In the genomic region with DNA sequence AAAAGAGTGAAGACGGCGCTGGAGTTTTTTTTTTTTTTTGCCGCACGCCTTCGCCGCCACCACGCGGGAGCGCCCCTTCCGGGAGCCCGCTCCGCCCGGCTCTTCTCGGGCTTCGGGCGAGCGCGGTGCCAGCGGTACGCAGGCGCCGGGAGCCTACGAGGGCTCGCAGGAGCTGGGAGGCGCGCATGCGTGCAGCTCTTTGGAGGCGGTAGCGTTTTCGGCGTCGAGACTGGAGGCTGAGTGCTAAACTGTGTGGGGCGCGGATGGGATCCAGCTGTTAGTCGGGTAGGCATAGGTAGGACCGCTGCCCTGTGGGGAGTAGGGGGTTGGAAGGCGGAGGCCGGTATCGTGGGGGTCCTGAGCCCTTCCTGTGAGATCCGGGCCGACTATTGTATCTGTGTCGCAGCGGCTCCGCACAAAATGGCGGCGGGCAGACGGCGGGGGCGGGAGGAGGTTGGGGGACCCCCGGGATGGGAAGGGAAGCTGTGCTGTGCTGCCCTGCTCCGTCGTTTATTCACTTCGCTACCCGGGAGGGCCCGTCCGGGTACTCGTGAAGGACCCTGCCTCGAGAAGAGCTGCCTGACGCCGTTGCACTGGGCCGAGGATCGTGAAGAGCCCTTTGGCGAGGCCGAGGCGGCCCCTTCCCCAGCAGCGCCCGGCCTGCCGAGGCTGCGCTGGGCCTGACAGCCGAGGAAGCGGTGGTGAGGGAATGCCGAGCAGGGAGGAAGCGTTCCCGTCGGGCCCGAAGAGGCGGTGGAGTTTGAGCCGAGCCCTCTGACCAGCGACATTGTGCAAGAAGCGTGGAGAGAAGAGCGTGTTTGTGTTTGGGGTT, we compare ENCODE assay signal across 1 cellular context.
TF ChIP-seq lines count a peak whose summit lies in the region.

A gene with protein sequence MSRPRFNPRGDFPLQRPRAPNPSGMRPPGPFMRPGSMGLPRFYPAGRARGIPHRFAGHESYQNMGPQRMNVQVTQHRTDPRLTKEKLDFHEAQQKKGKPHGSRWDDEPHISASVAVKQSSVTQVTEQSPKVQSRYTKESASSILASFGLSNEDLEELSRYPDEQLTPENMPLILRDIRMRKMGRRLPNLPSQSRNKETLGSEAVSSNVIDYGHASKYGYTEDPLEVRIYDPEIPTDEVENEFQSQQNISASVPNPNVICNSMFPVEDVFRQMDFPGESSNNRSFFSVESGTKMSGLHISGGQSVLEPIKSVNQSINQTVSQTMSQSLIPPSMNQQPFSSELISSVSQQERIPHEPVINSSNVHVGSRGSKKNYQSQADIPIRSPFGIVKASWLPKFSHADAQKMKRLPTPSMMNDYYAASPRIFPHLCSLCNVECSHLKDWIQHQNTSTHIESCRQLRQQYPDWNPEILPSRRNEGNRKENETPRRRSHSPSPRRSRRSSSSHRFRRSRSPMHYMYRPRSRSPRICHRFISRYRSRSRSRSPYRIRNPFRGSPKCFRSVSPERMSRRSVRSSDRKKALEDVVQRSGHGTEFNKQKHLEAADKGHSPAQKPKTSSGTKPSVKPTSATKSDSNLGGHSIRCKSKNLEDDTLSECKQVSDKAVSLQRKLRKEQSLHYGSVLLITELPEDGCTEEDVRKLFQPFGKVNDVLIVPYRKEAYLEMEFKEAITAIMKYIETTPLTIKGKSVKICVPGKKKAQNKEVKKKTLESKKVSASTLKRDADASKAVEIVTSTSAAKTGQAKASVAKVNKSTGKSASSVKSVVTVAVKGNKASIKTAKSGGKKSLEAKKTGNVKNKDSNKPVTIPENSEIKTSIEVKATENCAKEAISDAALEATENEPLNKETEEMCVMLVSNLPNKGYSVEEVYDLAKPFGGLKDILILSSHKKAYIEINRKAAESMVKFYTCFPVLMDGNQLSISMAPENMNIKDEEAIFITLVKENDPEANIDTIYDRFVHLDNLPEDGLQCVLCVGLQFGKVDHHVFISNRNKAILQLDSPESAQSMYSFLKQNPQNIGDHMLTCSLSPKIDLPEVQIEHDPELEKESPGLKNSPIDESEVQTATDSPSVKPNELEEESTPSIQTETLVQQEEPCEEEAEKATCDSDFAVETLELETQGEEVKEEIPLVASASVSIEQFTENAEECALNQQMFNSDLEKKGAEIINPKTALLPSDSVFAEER (N-terminal part only) (plus strand): TSS at position 202 of the 832 bp plus-strand sequence. CDS start 17,173 bp downstream, outside the sequence.

TF ChIP-seq in HepG2, 621 proteins besides CTCF, POLR2A, EP300 and RAD21 (continued from another document and continues in another):
- peak; percentile 51; the same call in 1 of the 2 replicates for TF ChIP-seq HBP1 (CRISPR knock-in tag; IDR thresholded peaks at IDR 0.05; ENCODE audit: low read depth)
- TF ChIP-seq ZNF879 (CRISPR knock-in tag; IDR thresholded peaks at IDR 0.05): no peak
- TF ChIP-seq FOXK1 (CRISPR knock-in tag; IDR thresholded peaks at IDR 0.05; ENCODE audit: borderline replicate concordance, low read depth): peak; percentile 54; the same call in 1 of the 2 replicates
- TF ChIP-seq TBX2 (CRISPR knock-in tag; IDR thresholded peaks at IDR 0.05; ENCODE audit: borderline replicate concordance): peak; percentile 79; the same call in 1 of the 2 replicates
- TF ChIP-seq TCF7 (IDR thresholded peaks at IDR 0.05; ENCODE audit: low read depth): no peak
- TF ChIP-seq ISX (CRISPR knock-in tag; conservative IDR thresholded peaks at IDR 0.05): no peak
- no peak; the same call in 1 of the 2 replicates for TF ChIP-seq ZNF615 (CRISPR knock-in tag; IDR thresholded peaks at IDR 0.05; ENCODE audit: borderline replicate concordance)
- TF ChIP-seq TRIM22 (IDR thresholded peaks at IDR 0.05): no peak
- no peak; the same call in 1 of the 2 replicates for TF ChIP-seq TBX3 (IDR thresholded peaks at IDR 0.05; ENCODE audit: borderline replicate concordance)
- no peak for TF ChIP-seq IRF1 (CRISPR knock-in tag; IDR thresholded peaks at IDR 0.05; ENCODE audit: low read depth)
- peak; percentile 89 for TF ChIP-seq HNRNPLL (IDR thresholded peaks at IDR 0.05; ENCODE audit: low read depth, low read length, poor library complexity, severe bottlenecking)
- no peak for TF ChIP-seq TOE1 (CRISPR knock-in tag; IDR thresholded peaks at IDR 0.05)
- no peak for TF ChIP-seq FOXJ3 (CRISPR knock-in tag; IDR thresholded peaks at IDR 0.05; ENCODE audit: borderline replicate concordance)
- no peak; the same call in 1 of the 2 replicates for TF ChIP-seq PBX3 (CRISPR knock-in tag; IDR thresholded peaks at IDR 0.05; ENCODE audit: borderline replicate concordance)
- TF ChIP-seq POLR2AphosphoS5 (IDR thresholded peaks at IDR 0.05; ENCODE audit: low read depth, low read length): peak; percentile 96
- TF ChIP-seq, protein P1, sequence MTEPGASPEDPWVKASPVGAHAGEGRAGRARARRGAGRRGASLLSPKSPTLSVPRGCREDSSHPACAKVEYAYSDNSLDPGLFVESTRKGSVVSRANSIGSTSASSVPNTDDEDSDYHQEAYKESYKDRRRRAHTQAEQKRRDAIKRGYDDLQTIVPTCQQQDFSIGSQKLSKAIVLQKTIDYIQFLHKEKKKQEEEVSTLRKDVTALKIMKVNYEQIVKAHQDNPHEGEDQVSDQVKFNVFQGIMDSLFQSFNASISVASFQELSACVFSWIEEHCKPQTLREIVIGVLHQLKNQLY (CRISPR knock-in tag; IDR thresholded peaks at IDR 0.05): no peak; the same call in 1 of the 2 replicates
- TF ChIP-seq MAZ (IDR thresholded peaks at IDR 0.05; ENCODE audit: borderline replicate concordance, low read depth, low read length): peak; percentile 34
- peak; percentile 79 for TF ChIP-seq MAZ (CRISPR knock-in tag; IDR thresholded peaks at IDR 0.05; ENCODE audit: low read depth)
- peak; percentile 51; the same call in 1 of the 2 replicates for TF ChIP-seq ARHGAP35 (CRISPR knock-in tag; IDR thresholded peaks at IDR 0.05; ENCODE audit: borderline replicate concordance)
- TF ChIP-seq FLYWCH1 (CRISPR knock-in tag; IDR thresholded peaks at IDR 0.05): no peak
- TF ChIP-seq, protein P2, sequence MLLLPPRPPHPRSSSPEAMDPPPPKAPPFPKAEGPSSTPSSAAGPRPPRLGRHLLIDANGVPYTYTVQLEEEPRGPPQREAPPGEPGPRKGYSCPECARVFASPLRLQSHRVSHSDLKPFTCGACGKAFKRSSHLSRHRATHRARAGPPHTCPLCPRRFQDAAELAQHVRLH (CRISPR knock-in tag; IDR thresholded peaks at IDR 0.05; ENCODE audit: borderline replicate concordance, low read depth): peak; percentile 63; the same call in 1 of the 2 replicates
- TF ChIP-seq ZFP37 (CRISPR knock-in tag; IDR thresholded peaks at IDR 0.05; ENCODE audit: borderline replicate concordance): no peak
- TF ChIP-seq ZNF512 (CRISPR knock-in tag; IDR thresholded peaks at IDR 0.05): no peak
- TF ChIP-seq RERE (CRISPR knock-in tag; IDR thresholded peaks at IDR 0.05; ENCODE audit: low read depth): no peak
- peak; percentile 96 for TF ChIP-seq MTERF4 (CRISPR knock-in tag; IDR thresholded peaks at IDR 0.05)
- TF ChIP-seq HNRNPL (IDR thresholded peaks at IDR 0.05; ENCODE audit: low read depth, low read length): no peak
- TF ChIP-seq ZNF264 (CRISPR knock-in tag; IDR thresholded peaks at IDR 0.05): peak; percentile 12; the same call in 1 of the 2 replicates
